6 cellular contexts compared by ENCODE assay signal in the genomic region with DNA sequence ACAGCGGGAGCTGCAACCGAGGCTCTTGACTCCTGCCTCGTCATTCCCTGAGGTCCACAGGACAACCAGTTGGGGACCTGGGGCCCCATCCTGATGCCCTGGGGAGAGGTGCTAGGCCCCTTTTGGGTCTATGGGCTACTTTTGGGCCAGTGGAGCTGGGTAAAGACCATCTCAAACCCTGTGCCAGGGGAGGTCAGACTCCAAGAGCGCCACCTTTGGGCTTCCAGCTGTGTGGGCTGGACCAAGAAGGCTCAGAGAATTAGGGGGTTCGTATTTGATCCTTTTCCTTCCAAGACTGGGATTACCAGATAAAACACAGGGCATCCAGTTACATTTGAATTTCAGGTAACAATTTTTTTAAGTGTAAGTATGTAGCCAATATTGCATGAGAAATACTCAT. TPM values are rescaled to one million over a fixed set of nuclear protein-coding genes. Genes with fewer than 3 reads are reported as not detected.
"Had no signal": no experiment of that assay in that cellular context is flagged by ENCODE, and none has a peak within 500 bp of the region (broad histone marks: within the 10 kb centered on the region; RNA-seq: fewer than 3 reads in every experiment).

No MANE protein-coding gene starts in this region.

RNA-seq across cellular contexts. Expression of a gene that starts 33.4 kb away (rescaled TPM):
- total RNA-seq: activated CD4-positive, alpha-beta T cell treated with anti-CD3 and anti-CD28 coated beads for 36 hours; activated CD8-positive, alpha-beta memory T cell treated with anti-CD3 and anti-CD28 coated beads for 36 hours; activated CD8-positive, alpha-beta T cell treated with anti-CD3 and anti-CD28 coated beads, Interleukin-2, amount 10 ng/mL, durations not matched to agents 7 days and 5 days; activated naive CD8-positive, alpha-beta T cell treated with anti-CD3 and anti-CD28 coated beads for 36 hours; cardiac muscle cell; foreskin keratinocyte had no signal
